In genomic region chr11:115610908-115611307, GRCh38 we compare ENCODE assay signal across 39 cellular contexts.
"Had no signal": no experiment of that assay in that cellular context is flagged by ENCODE, and none has a peak within 500 bp of the region (broad histone marks: within the 10 kb centered on the region; RNA-seq: fewer than 3 reads in every experiment).

No MANE protein-coding gene starts in this region.

- H3K9me3 Mint-ChIP-seq: activated CD4-positive, alpha-beta memory T cell treated with anti-CD3 and anti-CD28 coated beads, Interleukin-2, amount 10 ng/mL, durations not matched to agents 7 days and 5 days; activated naive CD4-positive, alpha-beta T cell treated with anti-CD3 and anti-CD28 coated beads, Interleukin-2, amount 50 U/mL, for 24 hours; activated naive CD8-positive, alpha-beta T cell treated with anti-CD3 and anti-CD28 coated beads, Interleukin-2, amount 10 ng/mL, durations not matched to agents 7 days and 5 days; activated T-cell treated with anti-CD3 and anti-CD28 coated beads, Interleukin-2, amount 50 U/mL, for 24 hours; activated T-helper 2 cell treated with anti-CD3 and anti-CD28 coated beads, Interferon-gamma antibody, Interleukin-2, Interleukin-4, amounts not matched to agents 10 μg/mL and 5 μg/mL and 100 μg/mL, durations not matched to agents 14 hours and 24 hours and 36 hours; central memory CD8-positive, alpha-beta T cell; T-helper 2 cell treated with Interferon-gamma antibody and Interleukin-4, amounts not matched to agents 5 μg/mL and 100 μg/mL, for 36 hours; WTC11 had no signal

- H3K9me3 ChIP-seq: ascending aorta had no signal

- FAIRE-seq: bronchial epithelial cell, TTC549 had no signal

- H3K36me3 ChIP-seq: ascending aorta, cardiac muscle cell, WERI-Rb-1 had no signal

- H3K27ac Mint-ChIP-seq: activated CD4-positive, alpha-beta memory T cell treated with anti-CD3 and anti-CD28 coated beads, Interleukin-2, amount 10 ng/mL, durations not matched to agents 7 days and 5 days; activated CD4-positive, alpha-beta T cell treated with anti-CD3 and anti-CD28 coated beads for 36 hours; activated CD4-positive, alpha-beta T cell treated with anti-CD3 and anti-CD28 coated beads, Interleukin-2, amount 10 ng/mL, durations not matched to agents 7 days and 5 days; activated CD8-positive, alpha-beta memory T cell treated with anti-CD3 and anti-CD28 coated beads, Interleukin-2, amount 10 ng/mL, durations not matched to agents 7 days and 5 days; activated CD8-positive, alpha-beta T cell treated with anti-CD3 and anti-CD28 coated beads, Interleukin-2, amount 10 ng/mL, durations not matched to agents 7 days and 5 days; activated naive CD4-positive, alpha-beta T cell treated with anti-CD3 and anti-CD28 coated beads, Interleukin-2, amount 10 ng/mL, durations not matched to agents 7 days and 5 days; activated naive CD4-positive, alpha-beta T cell treated with anti-CD3 and anti-CD28 coated beads, Interleukin-2, amount 50 U/mL, for 24 hours; activated naive CD8-positive, alpha-beta T cell; activated naive CD8-positive, alpha-beta T cell treated with anti-CD3 and anti-CD28 coated beads, Interleukin-2, amount 10 ng/mL, durations not matched to agents 7 days and 5 days; activated naive CD8-positive, alpha-beta T cell treated with anti-CD3 and anti-CD28 coated beads, Interleukin-2, amount 50 U/mL, for 24 hours; activated T-cell treated with anti-CD3 and anti-CD28 coated beads, Interleukin-2, amount 50 U/mL, for 24 hours; activated T-helper 2 cell treated with anti-CD3 and anti-CD28 coated beads, Interferon-gamma antibody, Interleukin-2, Interleukin-4, amounts not matched to agents 10 μg/mL and 5 μg/mL and 100 μg/mL, durations not matched to agents 14 hours and 24 hours and 36 hours; T-helper 1 cell treated with Interleukin-12 subunit alpha and Interleukin-12 subunit beta and Interleukin-4 antibody, amounts not matched to agents 30 μg/mL and 1 μg/mL, for 36 hours; T-helper 2 cell treated with Interferon-gamma antibody and Interleukin-4, amounts not matched to agents 5 μg/mL and 100 μg/mL, for 36 hours; WTC11 had no signal

- H3K4me3 ChIP-seq: ascending aorta, cardiac muscle cell had no signal

- H3K4me1 Mint-ChIP-seq: activated CD4-positive, alpha-beta memory T cell treated with anti-CD3 and anti-CD28 coated beads, Interleukin-2, amount 10 ng/mL, durations not matched to agents 7 days and 5 days; activated CD4-positive, alpha-beta T cell treated with anti-CD3 and anti-CD28 coated beads for 36 hours; activated CD4-positive, alpha-beta T cell treated with anti-CD3 and anti-CD28 coated beads, Interleukin-2, amount 10 ng/mL, durations not matched to agents 7 days and 5 days; activated CD8-positive, alpha-beta memory T cell treated with anti-CD3 and anti-CD28 coated beads, Interleukin-2, amount 10 ng/mL, durations not matched to agents 7 days and 5 days; activated naive CD4-positive, alpha-beta T cell treated with anti-CD3 and anti-CD28 coated beads, Interleukin-2, amount 10 ng/mL, durations not matched to agents 7 days and 5 days; activated naive CD4-positive, alpha-beta T cell treated with anti-CD3 and anti-CD28 coated beads, Interleukin-2, amount 50 U/mL, for 24 hours; activated naive CD8-positive, alpha-beta T cell treated with anti-CD3 and anti-CD28 coated beads, Interleukin-2, amount 10 ng/mL, durations not matched to agents 7 days and 5 days; activated naive CD8-positive, alpha-beta T cell treated with anti-CD3 and anti-CD28 coated beads, Interleukin-2, amount 50 U/mL, for 24 hours; central memory CD8-positive, alpha-beta T cell had no signal

- ATAC-seq: activated CD4-positive, alpha-beta T cell treated with anti-CD3 and anti-CD28 coated beads for 36 hours; activated CD4-positive, CD25-positive, alpha-beta regulatory T cell treated with anti-CD3 and anti-CD28 coated beads, Interleukin-2, amount 50 U/mL, for 24 hours; activated CD8-positive, alpha-beta memory T cell treated with anti-CD3 and anti-CD28 coated beads, Interleukin-2, amount 10 ng/mL, durations not matched to agents 7 days and 5 days; activated CD8-positive, alpha-beta T cell treated with anti-CD3 and anti-CD28 coated beads, Interleukin-2, amount 10 ng/mL, durations not matched to agents 7 days and 5 days; activated naive CD8-positive, alpha-beta T cell treated with anti-CD3 and anti-CD28 coated beads, Interleukin-2, amount 50 U/mL, for 24 hours had no signal

- DNase-seq: activated CD4-positive, alpha-beta memory T cell treated with anti-CD3 and anti-CD28 coated beads, Interleukin-2, amount 10 ng/mL, durations not matched to agents 7 days and 5 days; activated CD4-positive, alpha-beta T cell treated with anti-CD3 and anti-CD28 coated beads for 1 hour; activated CD4-positive, alpha-beta T cell treated with anti-CD3 and anti-CD28 coated beads for 36 hours; activated CD4-positive, alpha-beta T cell treated with anti-CD3 and anti-CD28 coated beads for 48 hours; activated CD4-positive, alpha-beta T cell treated with anti-CD3 and anti-CD28 coated beads, Interleukin-2, amount 10 ng/mL, durations not matched to agents 7 days and 5 days; activated CD4-positive, alpha-beta T cell treated with anti-CD3 and anti-CD28 coated beads, Interleukin-2, amount 50 U/mL, for 48 hours; activated CD4-positive, CD25-positive, alpha-beta regulatory T cell; activated CD8-positive, alpha-beta memory T cell treated with anti-CD3 and anti-CD28 coated beads for 24 hours; activated CD8-positive, alpha-beta memory T cell treated with anti-CD3 and anti-CD28 coated beads, Interleukin-2, amount 10 ng/mL, durations not matched to agents 7 days and 5 days; activated CD8-positive, alpha-beta memory T cell treated with anti-CD3 and anti-CD28 coated beads, Interleukin-2, amount 50 U/mL, for 48 hours; activated CD8-positive, alpha-beta T cell treated with anti-CD3 and anti-CD28 coated beads, Interleukin-2, amount 10 ng/mL, durations not matched to agents 7 days and 5 days; activated effector memory CD4-positive, alpha-beta T cell treated with Interleukin-2 at 50 U/mL for 16 hours; activated gamma-delta T cell; activated naive CD4-positive, alpha-beta T cell treated with anti-CD3 and anti-CD28 coated beads, Interleukin-2, amount 10 ng/mL, durations not matched to agents 7 days and 5 days; activated naive CD4-positive, alpha-beta T cell treated with Interleukin-2 at 50 U/mL for 16 hours; activated naive CD8-positive, alpha-beta T cell treated with anti-CD3 and anti-CD28 coated beads, Interleukin-2, amount 10 ng/mL, durations not matched to agents 7 days and 5 days; activated naive CD8-positive, alpha-beta T cell treated with anti-CD3 and anti-CD28 coated beads, Interleukin-2, amount 50 U/mL, for 24 hours; activated T-cell treated with anti-CD3 and anti-CD28 coated beads, Interleukin-2, amount 50 U/mL, for 24 hours; activated T-cell treated with anti-CD3 and anti-CD28 coated beads, Interleukin-2, amount 50 U/mL, for 48 hours; amygdala; anterior cingulate cortex; caudate nucleus; T-helper 1 cell; T-helper 2 cell; T-helper 9 cell; WERI-Rb-1 had no signal

- H3K27me3 Mint-ChIP-seq: activated CD4-positive, alpha-beta memory T cell treated with anti-CD3 and anti-CD28 coated beads, Interleukin-2, amount 10 ng/mL, durations not matched to agents 7 days and 5 days; activated CD4-positive, alpha-beta T cell treated with anti-CD3 and anti-CD28 coated beads, Interleukin-2, amount 10 ng/mL, durations not matched to agents 7 days and 5 days; activated CD8-positive, alpha-beta memory T cell treated with anti-CD3 and anti-CD28 coated beads, Interleukin-2, amount 10 ng/mL, durations not matched to agents 7 days and 5 days; activated naive CD4-positive, alpha-beta T cell treated with anti-CD3 and anti-CD28 coated beads, Interleukin-2, amount 10 ng/mL, durations not matched to agents 7 days and 5 days; activated naive CD8-positive, alpha-beta T cell treated with anti-CD3 and anti-CD28 coated beads, Interleukin-2, amount 10 ng/mL, durations not matched to agents 7 days and 5 days; activated T-cell treated with anti-CD3 and anti-CD28 coated beads, Interleukin-2, amount 50 U/mL, for 24 hours; brain had no signal

- H3K27me3 ChIP-seq: ascending aorta, cardiac muscle cell had no signal

- H3K27ac ChIP-seq: ascending aorta, cardiac muscle cell, WERI-Rb-1 had no signal

- H3K36me3 Mint-ChIP-seq: activated CD8-positive, alpha-beta memory T cell treated with anti-CD3 and anti-CD28 coated beads, Interleukin-2, amount 10 ng/mL, durations not matched to agents 7 days and 5 days; activated naive CD4-positive, alpha-beta T cell treated with anti-CD3 and anti-CD28 coated beads, Interleukin-2, amount 10 ng/mL, durations not matched to agents 7 days and 5 days; activated naive CD4-positive, alpha-beta T cell treated with anti-CD3 and anti-CD28 coated beads, Interleukin-2, amount 50 U/mL, for 24 hours; activated naive CD8-positive, alpha-beta T cell; activated naive CD8-positive, alpha-beta T cell treated with anti-CD3 and anti-CD28 coated beads, Interleukin-2, amount 10 ng/mL, durations not matched to agents 7 days and 5 days; brain; WTC11 had no signal

- H3K4me3 Mint-ChIP-seq: activated CD4-positive, alpha-beta memory T cell treated with anti-CD3 and anti-CD28 coated beads, Interleukin-2, amount 10 ng/mL, durations not matched to agents 7 days and 5 days; activated CD4-positive, alpha-beta T cell treated with anti-CD3 and anti-CD28 coated beads for 36 hours; activated CD4-positive, alpha-beta T cell treated with anti-CD3 and anti-CD28 coated beads, Interleukin-2, amount 10 ng/mL, durations not matched to agents 7 days and 5 days; activated CD8-positive, alpha-beta memory T cell treated with anti-CD3 and anti-CD28 coated beads, Interleukin-2, amount 10 ng/mL, durations not matched to agents 7 days and 5 days; activated CD8-positive, alpha-beta T cell treated with anti-CD3 and anti-CD28 coated beads, Interleukin-2, amount 10 ng/mL, durations not matched to agents 7 days and 5 days; activated naive CD4-positive, alpha-beta T cell treated with anti-CD3 and anti-CD28 coated beads, Interleukin-2, amount 10 ng/mL, durations not matched to agents 7 days and 5 days; activated naive CD4-positive, alpha-beta T cell treated with anti-CD3 and anti-CD28 coated beads, Interleukin-2, amount 50 U/mL, for 24 hours; activated naive CD8-positive, alpha-beta T cell; activated naive CD8-positive, alpha-beta T cell treated with anti-CD3 and anti-CD28 coated beads, Interleukin-2, amount 10 ng/mL, durations not matched to agents 7 days and 5 days; activated naive CD8-positive, alpha-beta T cell treated with anti-CD3 and anti-CD28 coated beads, Interleukin-2, amount 50 U/mL, for 24 hours; activated T-cell treated with anti-CD3 and anti-CD28 coated beads, Interleukin-2, amount 50 U/mL, for 24 hours; central memory CD8-positive, alpha-beta T cell; T-helper 1 cell treated with Interleukin-12 subunit alpha and Interleukin-12 subunit beta and Interleukin-4 antibody, amounts not matched to agents 30 μg/mL and 1 μg/mL, for 36 hours; T-helper 2 cell treated with Interferon-gamma antibody and Interleukin-4, amounts not matched to agents 5 μg/mL and 100 μg/mL, for 36 hours; WTC11 had no signal
